ENCODE assay signal across 8 cellular contexts in genomic region chr22:50314455-50315288, GRCh38. TPM values are rescaled to one million over a fixed set of nuclear protein-coding genes. Genes with fewer than 3 reads are reported as not detected.
DNase-seq lines count a peak whose midpoint lies in the region; ATAC-seq and TF ChIP-seq lines count a peak whose summit lies in the region.

No MANE protein-coding gene starts in this region.

- peak overlapping the region; percentile 45 for H3K27ac Mint-ChIP-seq in central memory CD8-positive, alpha-beta T cell (ENCODE audit: low read depth)

- TF ChIP-seq RAD21 in SK-N-SH (IDR thresholded peaks at IDR 0.05; ENCODE audit: low read length): no peak

- no peak overlapping the region for H2AFZ ChIP-seq in SK-N-SH (ENCODE audit: low read depth)

- peak; percentile 22 for DNase-seq in SK-N-SH
- DNase-seq in T-helper 9 cell: peak; percentile 40
- DNase-seq in central memory CD8-positive, alpha-beta T cell (ENCODE audit: low spot score in 2 of 2): peak; percentile 51 to 61
- DNase-seq in spleen: peak; percentile 95
- DNase-seq in NCI-H1436 (lab: John Stamatoyannopoulos, UW): no peak
- DNase-seq in NCI-H128 (lab: John Stamatoyannopoulos, UW; ENCODE audit: unreplicated experiment): no peak

- no peak for TF ChIP-seq POLR2A in spleen (IDR thresholded peaks at IDR 0.05)

- H3K9me2 ChIP-seq in SK-N-SH: no peaks in the 10 kb centered on the region

- peaks cover 4% of the 10 kb centered on the region for H3K36me3 Mint-ChIP-seq in central memory CD8-positive, alpha-beta T cell (ENCODE audit: insufficient read depth)

- 90% methylated on average over 12 of the region's 33 CpGs for WGBS in SK-N-SH (ENCODE audit: low lambda C conversion rate)
- WGBS in spleen, 5 donors: 8 to 29% (median 18%) methylated on average over 21 to 33 of the region's 33 CpGs

- H3K9ac ChIP-seq in SK-N-SH: no peak overlapping the region

- intact Hi-C loops in spleen (cut with DNase I; ENCODE audit: low total_unique reads): no loop called here

- TF ChIP-seq EP300 in SK-N-SH (IDR thresholded peaks at IDR 0.05; ENCODE audit: borderline replicate concordance in 1 of 2, low read depth in 1 of 2, low read length in 1 of 2): no peak

- H3K4me3 Mint-ChIP-seq in central memory CD8-positive, alpha-beta T cell: peak overlapping the region; percentile 79

- H3F3A ChIP-seq in SK-N-SH (replicated peaks; ENCODE audit: insufficient read depth): no peaks in the 10 kb centered on the region

- ATAC-seq in SK-N-SH treated with all-trans-retinoic acid at 6 μM for 48 hours (no peak), HG03175 (IDR thresholded peaks at IDR 0.05; ENCODE audit: unreplicated experiment) (peak; percentile 82)
- peak; percentile 89 for ATAC-seq in central memory CD8-positive, alpha-beta T cell (replicated peaks; ENCODE audit: extremely low read depth, poor library complexity, severe bottlenecking)

- H3K9me3 ChIP-seq in SK-N-SH (no peaks in the 10 kb centered on the region), spleen (no peaks in the 10 kb centered on the region)

- H3K27ac ChIP-seq in SK-N-SH (ENCODE audit: low read depth in 2 of 2, low read length in 1 of 2): no peak overlapping the region
- H3K27ac ChIP-seq in spleen: peak overlapping the region in 7 of 8 donors; percentile 16 to 84 (median 76)

- H3K4me3 ChIP-seq in SK-N-SH (ENCODE audit: low read depth in 2 of 2, low read length in 1 of 2) (no peak overlapping the region), spleen (peak overlapping the region in 7 of 8 donors; percentile 1 to 61 (median 28))

- H3K27me3 Mint-ChIP-seq in central memory CD8-positive, alpha-beta T cell: no peaks in the 10 kb centered on the region

- no peaks in the 10 kb centered on the region for H3K27me3 ChIP-seq in SK-N-SH (ENCODE audit: insufficient read depth)
- H3K27me3 ChIP-seq in spleen (replicated peaks in 1 of 7): no peaks in the 10 kb centered on the region

- H3K4me2 ChIP-seq in SK-N-SH: no peak overlapping the region

- peaks cover 17% of the 10 kb centered on the region for H3K4me1 Mint-ChIP-seq in central memory CD8-positive, alpha-beta T cell

- H3K9me3 Mint-ChIP-seq in central memory CD8-positive, alpha-beta T cell: no peaks in the 10 kb centered on the region

- H3K4me1 ChIP-seq in SK-N-SH (ENCODE audit: control insufficient read depth in 1 of 2, insufficient read depth in 2 of 2, low read depth in 1 of 2, low read length in 1 of 2): no peaks in the 10 kb centered on the region
- peaks cover 26 to 86% (median 58%) of the 10 kb centered on the region in 6 donors for H3K4me1 ChIP-seq in spleen

- no peak for TF ChIP-seq CTCF in SK-N-SH (IDR thresholded peaks at IDR 0.05)
- no peak for TF ChIP-seq CTCF in spleen (IDR thresholded peaks at IDR 0.05 in 8 of 11, conservative IDR thresholded peaks at IDR 0.05 in 3 of 11)

- no peaks in the 10 kb centered on the region for H3K79me2 ChIP-seq in SK-N-SH (ENCODE audit: insufficient read depth)

- POLR2A ChIA-PET in SK-N-SH (lab: Yijun Ruan, JAX): interaction anchor here (0.7 to 1.2 kb wide), 2 partner anchors 10 to 271 kb away, joined by 3 to 6 read pairs; no protein-coding TSS in a partner anchor

- CTCF ChIA-PET in SK-N-SH (lab: Yijun Ruan, JAX): interaction anchor here (0.8 to 2.7 kb wide), 4 partner anchors 12 to 27 kb away, joined by 3 to 17 read pairs (median 8); partner anchors contain the start of gene DENND6B

- H3K36me3 ChIP-seq in SK-N-SH (replicated peaks in 1 of 2; ENCODE audit: control insufficient read depth in 1 of 2, insufficient read depth in 2 of 2, low read length in 1 of 2): no peaks in the 10 kb centered on the region
- peaks cover 0 to 9% (median 0%) of the 10 kb centered on the region in 6 donors for H3K36me3 ChIP-seq in spleen

- H4K20me1 ChIP-seq in SK-N-SH (ENCODE audit: insufficient read depth): no peaks in the 10 kb centered on the region

TF ChIP-seq in SK-N-SH, 30 proteins besides CTCF, POLR2A, EP300 and RAD21:
- no peak for TF ChIP-seq SMC3 (IDR thresholded peaks at IDR 0.05; ENCODE audit: low read depth, low read length)
- TF ChIP-seq FOSL2 (IDR thresholded peaks at IDR 0.05; ENCODE audit: borderline replicate concordance, low read depth): no peak
- no peak for TF ChIP-seq MAX (IDR thresholded peaks at IDR 0.05; ENCODE audit: low read depth)

TF ChIP-seq in SK-N-SH treated with all-trans-retinoic acid at 6 μM for 48 hours, 23 proteins besides CTCF, POLR2A, EP300 and RAD21 (continues in another document):
- TF ChIP-seq ESRRG (CRISPR knock-in tag; IDR thresholded peaks at IDR 0.05) (no peak), RARB (CRISPR knock-in tag; IDR thresholded peaks at IDR 0.05) (no peak), CSDC2 (CRISPR knock-in tag; IDR thresholded peaks at IDR 0.05) (no peak), PPARA (CRISPR knock-in tag; IDR thresholded peaks at IDR 0.05; ENCODE audit: borderline replicate concordance) (no peak), CREB5 (CRISPR knock-in tag; IDR thresholded peaks at IDR 0.05; ENCODE audit: low read depth) (no peak), ZNF565 (CRISPR knock-in tag; conservative IDR thresholded peaks at IDR 0.05; ENCODE audit: low read depth) (no peak), ZFP3 (CRISPR knock-in tag; IDR thresholded peaks at IDR 0.05) (no peak), TSHZ2 (CRISPR knock-in tag; IDR thresholded peaks at IDR 0.05) (no peak)

RNA-seq across cellular contexts. Expression of gene PLXNB2, which starts 7.2 kb away (rescaled TPM):
- polyA plus RNA-seq in SK-N-SH (2012; rRNA removed) (85.8 and 108 TPM in 2 replicates), spleen (100 to 1,000 TPM in 1 of 3 donors, 10 to 100 TPM in 2; 41.9 to 113 (median 68.3) TPM)
- 38.1 and 61.2 TPM in 2 replicates for polyA plus RNA-seq in SK-N-SH (2012; cell fraction: cytosol; rRNA removed)
- polyA plus RNA-seq in SK-N-SH (2012; cell fraction: nucleus; rRNA removed): 385 and 523 TPM in 2 replicates
- 100 to 1,000 TPM; 175 to 382 (median 278) TPM for total RNA-seq in spleen

RNA-seq across cellular contexts. Expression of gene DENND6B, which starts 12.1 kb away (rescaled TPM):
- polyA plus RNA-seq in SK-N-SH (2012; rRNA removed): 5.6 and 5.8 TPM in 2 replicates
- 1.2 and 2.3 TPM in 2 replicates for polyA plus RNA-seq in SK-N-SH (2012; cell fraction: cytosol; rRNA removed)
- 27.5 and 30.6 TPM in 2 replicates for polyA plus RNA-seq in SK-N-SH (2012; cell fraction: nucleus; rRNA removed)
- total RNA-seq in spleen: 1 to 10 TPM; 4.5 to 8.9 (median 6.0) TPM
- 10 to 100 TPM in 1 of 3 donors, 1 to 10 TPM in 2; 6.4 to 10.4 (median 9.9) TPM for polyA plus RNA-seq in spleen

RNA-seq across cellular contexts. Expression of gene PPP6R2, which starts 28.5 kb away (rescaled TPM):
- polyA plus RNA-seq in SK-N-SH (2012; rRNA removed): 45.1 and 45.7 TPM in 2 replicates
- 19.7 and 29.4 TPM in 2 replicates for polyA plus RNA-seq in SK-N-SH (2012; cell fraction: cytosol; rRNA removed)
- polyA plus RNA-seq in SK-N-SH (2012; cell fraction: nucleus; rRNA removed): 132 and 167 TPM in 2 replicates
- 10 to 100 TPM; 54.0 to 76.2 (median 64.7) TPM for total RNA-seq in spleen
- 10 to 100 TPM; 23.6 to 48.7 (median 27.8) TPM for polyA plus RNA-seq in spleen

RNA-seq across cellular contexts. Expression of gene MAPK11, which starts 44.5 kb away (rescaled TPM):
- polyA plus RNA-seq in SK-N-SH (2012; rRNA removed): 36.0 and 38.3 TPM in 2 replicates
- polyA plus RNA-seq in SK-N-SH (2012; cell fraction: cytosol; rRNA removed): 9.2 and 14.0 TPM in 2 replicates
- 182 and 260 TPM in 2 replicates for polyA plus RNA-seq in SK-N-SH (2012; cell fraction: nucleus; rRNA removed)
- total RNA-seq in spleen: 10 to 100 TPM in 3 of 7 donors, 1 to 10 TPM in 4; 5.2 to 20.7 (median 9.3) TPM
- polyA plus RNA-seq in spleen: 10 to 100 TPM; 10.7 to 25.3 (median 21.0) TPM

RNA-seq across cellular contexts. Expression of gene MAPK12, which starts 53.2 kb away (rescaled TPM):
- polyA plus RNA-seq in SK-N-SH (2012; rRNA removed) (118 TPM in 2 replicates), spleen (10 to 100 TPM in 1 of 3 donors, 1 to 10 TPM in 2; 6.9 to 11.0 (median 9.0) TPM)
- polyA plus RNA-seq in SK-N-SH (2012; cell fraction: cytosol; rRNA removed): 43.8 and 58.3 TPM in 2 replicates
- polyA plus RNA-seq in SK-N-SH (2012; cell fraction: nucleus; rRNA removed): 480 and 590 TPM in 2 replicates
- 10 to 100 TPM in 2 of 7 donors, 1 to 10 TPM in 5; 3.9 to 11.6 (median 6.4) TPM for total RNA-seq in spleen

Comparison
In these comparisons a context has a peak if more than half of its experiments do, and no peak if none do; other contexts are left out.
1. DNase-seq: peak in SK-N-SH (single experiment), T-helper 9 cell (single experiment), central memory CD8-positive, alpha-beta T cell (2 of 2) and spleen (single experiment); none in NCI-H1436 (single experiment) and NCI-H128 (single experiment).
2. H3K27ac ChIP-seq: peak in spleen (7 of 8); none in SK-N-SH (0 of 2).
3. H3K4me3 ChIP-seq: peak in spleen (7 of 8); none in SK-N-SH (0 of 2).